2 cellular contexts compared by ENCODE assay signal in genomic region chr6:43313813-43314212, GRCh38.
TF ChIP-seq lines count a peak whose summit lies in the region.

No MANE protein-coding gene starts in this region.

TF ChIP-seq in HepG2, 621 proteins besides CTCF, POLR2A, EP300 and RAD21 (continues in another document):
- TF ChIP-seq, protein P1, sequence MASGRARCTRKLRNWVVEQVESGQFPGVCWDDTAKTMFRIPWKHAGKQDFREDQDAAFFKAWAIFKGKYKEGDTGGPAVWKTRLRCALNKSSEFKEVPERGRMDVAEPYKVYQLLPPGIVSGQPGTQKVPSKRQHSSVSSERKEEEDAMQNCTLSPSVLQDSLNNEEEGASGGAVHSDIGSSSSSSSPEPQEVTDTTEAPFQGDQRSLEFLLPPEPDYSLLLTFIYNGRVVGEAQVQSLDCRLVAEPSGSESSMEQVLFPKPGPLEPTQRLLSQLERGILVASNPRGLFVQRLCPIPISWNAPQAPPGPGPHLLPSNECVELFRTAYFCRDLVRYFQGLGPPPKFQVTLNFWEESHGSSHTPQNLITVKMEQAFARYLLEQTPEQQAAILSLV (CRISPR knock-in tag; IDR thresholded peaks at IDR 0.05; ENCODE audit: borderline replicate concordance): no peak
- TF ChIP-seq MED1 (CRISPR knock-in tag; IDR thresholded peaks at IDR 0.05) (no peak), MED8 (CRISPR knock-in tag; IDR thresholded peaks at IDR 0.05; ENCODE audit: insufficient replicate concordance) (no peak), ZNF709 (CRISPR knock-in tag; IDR thresholded peaks at IDR 0.05) (no peak), ZNF768 (CRISPR knock-in tag; IDR thresholded peaks at IDR 0.05) (no peak), ATF6 (CRISPR knock-in tag; conservative IDR thresholded peaks at IDR 0.05) (no peak), FIP1L1 (IDR thresholded peaks at IDR 0.05; ENCODE audit: borderline replicate concordance, insufficient read depth, low read depth, low read length) (no peak), SMAD9 (CRISPR knock-in tag; IDR thresholded peaks at IDR 0.05) (no peak), FOXA1 (IDR thresholded peaks at IDR 0.05) (no peak), FOXA1 (CRISPR knock-in tag; IDR thresholded peaks at IDR 0.05) (0 out of 2 replicates have a peak, but pooled peaks have one; percentile 15), ZNF629 (CRISPR knock-in tag; conservative IDR thresholded peaks at IDR 0.05) (peak; percentile 75), SRF (IDR thresholded peaks at IDR 0.05; ENCODE audit: low read depth, low read length) (no peak), KMT2A (CRISPR knock-in tag; IDR thresholded peaks at IDR 0.05) (no peak), ZNF337 (CRISPR knock-in tag; IDR thresholded peaks at IDR 0.05; ENCODE audit: borderline replicate concordance, low read depth) (no peak), REL (CRISPR knock-in tag; conservative IDR thresholded peaks at IDR 0.05) (no peak), ZNF75D (CRISPR knock-in tag; IDR thresholded peaks at IDR 0.05; ENCODE audit: borderline replicate concordance) (no peak), SMYD3 (CRISPR knock-in tag; IDR thresholded peaks at IDR 0.05) (0 out of 2 replicates have a peak, but pooled peaks have one; percentile 22), MTA3 (CRISPR knock-in tag; IDR thresholded peaks at IDR 0.05) (no peak), ZNF296 (CRISPR knock-in tag; conservative IDR thresholded peaks at IDR 0.05) (no peak), ZNF446 (CRISPR knock-in tag; IDR thresholded peaks at IDR 0.05) (no peak), MBD4 (IDR thresholded peaks at IDR 0.05; ENCODE audit: borderline replicate concordance, low read length) (no peak), SOX13 (IDR thresholded peaks at IDR 0.05) (no peak), SOX13 (CRISPR knock-in tag; conservative IDR thresholded peaks at IDR 0.05 in 1 of 2, IDR thresholded peaks at IDR 0.05 in 1 of 2) (0 out of 4 replicates have a peak, but pooled peaks of 1 of the 2 experiments have one; percentile 11), JDP2 (CRISPR knock-in tag; IDR thresholded peaks at IDR 0.05; ENCODE audit: borderline replicate concordance) (no peak), ELF4 (CRISPR knock-in tag; IDR thresholded peaks at IDR 0.05; ENCODE audit: borderline replicate concordance) (no peak), SP2 (CRISPR knock-in tag; IDR thresholded peaks at IDR 0.05) (no peak), ZNF30 (CRISPR knock-in tag; IDR thresholded peaks at IDR 0.05) (no peak)
- TF ChIP-seq, protein P2, sequence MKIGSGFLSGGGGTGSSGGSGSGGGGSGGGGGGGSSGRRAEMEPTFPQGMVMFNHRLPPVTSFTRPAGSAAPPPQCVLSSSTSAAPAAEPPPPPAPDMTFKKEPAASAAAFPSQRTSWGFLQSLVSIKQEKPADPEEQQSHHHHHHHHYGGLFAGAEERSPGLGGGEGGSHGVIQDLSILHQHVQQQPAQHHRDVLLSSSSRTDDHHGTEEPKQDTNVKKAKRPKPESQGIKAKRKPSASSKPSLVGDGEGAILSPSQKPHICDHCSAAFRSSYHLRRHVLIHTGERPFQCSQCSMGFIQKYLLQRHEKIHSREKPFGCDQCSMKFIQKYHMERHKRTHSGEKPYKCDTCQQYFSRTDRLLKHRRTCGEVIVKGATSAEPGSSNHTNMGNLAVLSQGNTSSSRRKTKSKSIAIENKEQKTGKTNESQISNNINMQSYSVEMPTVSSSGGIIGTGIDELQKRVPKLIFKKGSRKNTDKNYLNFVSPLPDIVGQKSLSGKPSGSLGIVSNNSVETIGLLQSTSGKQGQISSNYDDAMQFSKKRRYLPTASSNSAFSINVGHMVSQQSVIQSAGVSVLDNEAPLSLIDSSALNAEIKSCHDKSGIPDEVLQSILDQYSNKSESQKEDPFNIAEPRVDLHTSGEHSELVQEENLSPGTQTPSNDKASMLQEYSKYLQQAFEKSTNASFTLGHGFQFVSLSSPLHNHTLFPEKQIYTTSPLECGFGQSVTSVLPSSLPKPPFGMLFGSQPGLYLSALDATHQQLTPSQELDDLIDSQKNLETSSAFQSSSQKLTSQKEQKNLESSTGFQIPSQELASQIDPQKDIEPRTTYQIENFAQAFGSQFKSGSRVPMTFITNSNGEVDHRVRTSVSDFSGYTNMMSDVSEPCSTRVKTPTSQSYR (CRISPR knock-in tag; IDR thresholded peaks at IDR 0.05; ENCODE audit: borderline replicate concordance): no peak

TF ChIP-seq in K562, 482 proteins besides CTCF, POLR2A, EP300 and RAD21:
- TF ChIP-seq, protein P3, sequence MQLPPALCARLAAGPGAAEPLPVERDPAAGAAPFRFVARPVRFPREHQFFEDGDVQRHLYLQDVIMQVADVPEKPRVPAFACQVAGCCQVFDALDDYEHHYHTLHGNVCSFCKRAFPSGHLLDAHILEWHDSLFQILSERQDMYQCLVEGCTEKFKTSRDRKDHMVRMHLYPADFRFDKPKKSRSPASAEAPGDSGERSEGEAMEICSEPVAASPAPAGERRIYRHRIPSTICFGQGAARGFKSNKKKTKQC (CRISPR knock-in tag; IDR thresholded peaks at IDR 0.05): no peak
TF ChIP-seq in K562: peak in this region for 0.
